In the genomic region with DNA sequence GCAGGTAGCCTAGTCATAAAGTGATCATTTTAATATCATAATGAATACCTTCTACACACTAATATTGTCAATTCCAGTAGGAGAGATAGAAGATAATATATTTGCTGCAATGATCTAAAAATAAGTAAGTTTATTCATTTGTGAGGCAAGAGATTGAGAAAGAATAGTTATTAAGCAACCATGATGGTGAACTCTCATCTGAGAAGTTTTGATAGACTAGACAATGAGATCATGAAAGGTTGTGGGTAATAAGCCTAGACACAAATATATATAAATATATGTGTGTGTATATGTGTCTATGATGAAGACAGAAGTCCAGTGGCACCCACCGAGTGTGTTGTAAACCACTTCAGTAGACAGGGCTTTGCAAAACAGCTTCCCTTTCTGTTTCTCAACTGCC, we compare ENCODE assay signal across 28 cellular contexts.
"Had no signal": no experiment of that assay in that cellular context is flagged by ENCODE, and none has a peak within 500 bp of the region (broad histone marks: within the 10 kb centered on the region; RNA-seq: fewer than 3 reads in every experiment).

No MANE protein-coding gene starts in this region.

- H3K9ac ChIP-seq: parathyroid adenoma had no signal

- H3K9me3 ChIP-seq: heart right ventricle, left ventricle myocardium inferior, psoas muscle, right atrium auricular region, right lobe of liver, stomach, testis, thyroid gland, transverse colon, upper lobe of left lung, vagina had no signal

- H3K36me3 Mint-ChIP-seq: immature natural killer cell; memory B cell; naive thymus-derived CD8-positive, alpha-beta T cell; stimulated activated naive B cell treated with anti-CD40 and anti-IgM and Interleukin-4, amounts not matched to agents 10 μg/mL and 1 μg/mL and 100 μg/mL, for 72 hours had no signal

- H3K27me3 Mint-ChIP-seq: memory B cell; stimulated activated naive B cell treated with anti-CD40 and anti-IgM and Interleukin-4, amounts not matched to agents 10 μg/mL and 1 μg/mL and 100 μg/mL, for 72 hours had no signal

- H3K4me3 Mint-ChIP-seq: immature natural killer cell; memory B cell; naive thymus-derived CD8-positive, alpha-beta T cell; nephron; neural crest cell; stimulated activated naive B cell treated with anti-CD40 and anti-IgM and Interleukin-4, amounts not matched to agents 10 μg/mL and 1 μg/mL and 100 μg/mL, for 72 hours had no signal

- H3K27ac Mint-ChIP-seq: immature natural killer cell; memory B cell; naive thymus-derived CD8-positive, alpha-beta T cell; stimulated activated naive B cell treated with anti-CD40 and anti-IgM and Interleukin-4, amounts not matched to agents 10 μg/mL and 1 μg/mL and 100 μg/mL, for 72 hours had no signal

- DNase-seq: heart right ventricle; hippocampal formation; immature natural killer cell; islet precursor cell; left ventricle myocardium inferior; naive thymus-derived CD8-positive, alpha-beta T cell; nucleus accumbens; psoas muscle; right lobe of liver; stimulated activated CD4-positive, alpha-beta T cell treated with anti-CD3 and anti-CD28 coated beads, Interleukin-12 subunit alpha, Interleukin-12 subunit beta, amount 100 ng/mL, for 4 hours; stimulated activated CD4-positive, alpha-beta T cell treated with anti-CD3 and anti-CD28 coated beads, Interleukin-15, amount 100 ng/mL, for 24 hours; stimulated activated CD4-positive, alpha-beta T cell treated with anti-CD3 and anti-CD28 coated beads, Interleukin-2, amount 100 ng/mL, for 24 hours; stimulated activated CD4-positive, alpha-beta T cell treated with anti-CD3 and anti-CD28 coated beads, Interleukin-4, amount 100 ng/mL, for 1 hour; stimulated activated naive B cell treated with anti-CD40 and anti-IgM and Interleukin-4, amounts not matched to agents 10 μg/mL and 1 μg/mL and 100 μg/mL, for 72 hours; stimulated activated naive CD8-positive, alpha-beta T cell treated with anti-CD3 and anti-CD28 coated beads, Interleukin-15, Interleukin-2, amounts not matched to agents 100 U/mL and 50 U/mL, for 24 hours; stomach; testis; thyroid gland; transverse colon; upper lobe of left lung had no signal

- H3K4me1 ChIP-seq: heart right ventricle, left ventricle myocardium inferior, parathyroid adenoma, psoas muscle, right atrium auricular region, right lobe of liver, stomach, testis, thyroid gland, transverse colon, upper lobe of left lung, vagina had no signal

- H3K4me3 ChIP-seq: heart right ventricle, left ventricle myocardium inferior, lung, psoas muscle, right atrium auricular region, right lobe of liver, skin epidermis, stomach, testis, thyroid gland, transverse colon, upper lobe of left lung, vagina had no signal

- H3K36me3 ChIP-seq: heart right ventricle, left ventricle myocardium inferior, right atrium auricular region, right lobe of liver, stomach, thyroid gland, transverse colon, upper lobe of left lung, vagina had no signal

- H3K27me3 ChIP-seq: heart right ventricle, right atrium auricular region, right lobe of liver, stomach, testis, thyroid gland, transverse colon, upper lobe of left lung, vagina had no signal

- H3K4me1 Mint-ChIP-seq: immature natural killer cell; memory B cell; naive thymus-derived CD8-positive, alpha-beta T cell; nephron; stimulated activated naive B cell treated with anti-CD40 and anti-IgM and Interleukin-4, amounts not matched to agents 10 μg/mL and 1 μg/mL and 100 μg/mL, for 72 hours had no signal

- H3K27ac ChIP-seq: heart right ventricle, left ventricle myocardium inferior, parathyroid adenoma, psoas muscle, right atrium auricular region, right lobe of liver, skin epidermis, stomach, testis, thyroid gland, transverse colon, upper lobe of left lung, vagina had no signal

- H3K9me3 Mint-ChIP-seq: nephron; neural crest cell; stimulated activated naive B cell treated with anti-CD40 and anti-IgM and Interleukin-4, amounts not matched to agents 10 μg/mL and 1 μg/mL and 100 μg/mL, for 72 hours had no signal

- H2AFZ ChIP-seq: parathyroid adenoma had no signal

- H3K79me2 ChIP-seq: parathyroid adenoma had no signal
